In the genomic region with DNA sequence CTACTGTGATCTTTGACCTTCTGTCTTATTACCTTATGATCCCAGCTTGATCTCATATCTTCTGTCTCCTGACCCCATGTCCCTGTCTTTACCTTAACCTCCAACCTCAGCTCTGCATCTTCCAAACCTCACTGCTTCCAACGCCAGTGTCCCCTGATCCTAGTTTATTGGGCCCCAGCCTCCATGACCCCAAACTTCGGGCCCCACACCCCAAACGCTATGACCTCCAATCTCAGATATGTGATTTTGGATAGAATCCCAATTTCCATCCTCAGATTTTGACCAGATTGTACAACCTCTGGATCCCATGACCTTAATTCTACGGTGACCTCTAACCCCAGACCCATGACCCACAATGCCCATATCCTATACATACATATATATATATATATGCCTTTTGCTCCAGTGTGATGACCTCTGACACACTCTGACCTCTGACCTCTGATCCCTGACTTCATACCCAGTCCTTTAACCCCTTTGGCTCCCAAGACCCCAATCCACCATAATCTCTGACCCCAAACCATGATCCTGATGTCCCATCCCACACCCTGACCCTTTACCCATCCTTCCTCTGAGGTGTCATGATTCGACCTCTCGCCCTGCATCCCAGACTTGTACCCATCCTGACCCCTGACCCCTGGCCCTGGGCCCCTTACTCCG, we compare ENCODE assay signal across 34 cellular contexts. TPM values are rescaled to one million over a fixed set of nuclear protein-coding genes. Genes with fewer than 3 reads are reported as not detected.
"Had no signal": no experiment of that assay in that cellular context is flagged by ENCODE, and none has a peak within 500 bp of the region (broad histone marks: within the 10 kb centered on the region; RNA-seq: fewer than 3 reads in every experiment).

No MANE protein-coding gene starts in this region.

- H3K9me3 Mint-ChIP-seq: effector memory CD8-positive, alpha-beta T cell; mesothelial cell of epicardium; natural killer cell treated with Interleukin-12 subunit alpha and Interleukin-12 subunit beta and Interleukin-15 and Interleukin-18, amount 100 ng/mL, for 72 hours had no signal

- ATAC-seq: effector memory CD8-positive, alpha-beta T cell; heart right ventricle; left cardiac atrium; left lung; mucosa of descending colon; natural killer cell treated with Interleukin-12 subunit alpha and Interleukin-12 subunit beta and Interleukin-15 and Interleukin-18, amount 100 ng/mL, for 72 hours; psoas muscle; right cardiac atrium; stimulated activated memory B cell treated with anti-CD40 and anti-IgM and Interleukin-4, amounts not matched to agents 10 μg/mL and 1 μg/mL and 100 μg/mL, for 72 hours; stimulated activated naive CD8-positive, alpha-beta T cell treated with anti-CD3 and anti-CD28 coated beads, Interleukin-15, Interleukin-2, amounts not matched to agents 100 U/mL and 50 U/mL, for 24 hours had no signal

- H3K27me3 ChIP-seq: ovary had no signal

- H3K27ac ChIP-seq: esophagus squamous epithelium, heart right ventricle, left lung, ovary, psoas muscle, skin epidermis, spleen, thoracic aorta, tibial nerve, upper lobe of left lung, uterus had no signal

- H3K4me1 Mint-ChIP-seq: neural crest cell; stimulated activated memory B cell treated with anti-CD40 and anti-IgM and Interleukin-4, amounts not matched to agents 10 μg/mL and 1 μg/mL and 100 μg/mL, for 72 hours had no signal

- DNase-seq: cortex of kidney; effector memory CD8-positive, alpha-beta T cell; erythroblast; esophagus squamous epithelium; foreskin melanocyte; glutamatergic neuron; heart right ventricle; hippocampal formation; left cardiac atrium; left lung; mesenchymal stem cell; mucosa of descending colon; naive B cell; nucleus accumbens; ovary; psoas muscle; right cardiac atrium; spleen; stimulated activated CD4-positive, alpha-beta T cell treated with anti-CD3 and anti-CD28 coated beads, Interleukin-4, amount 100 ng/mL, for 4 hours; stimulated activated naive CD8-positive, alpha-beta T cell treated with anti-CD3 and anti-CD28 coated beads, Interleukin-15, Interleukin-2, amounts not matched to agents 100 U/mL and 50 U/mL, for 24 hours; substantia nigra; uterus had no signal

- H3K4me3 ChIP-seq: esophagus squamous epithelium, heart right ventricle, left lung, mucosa of descending colon, ovary, psoas muscle, skin epidermis, spleen, thoracic aorta, tibial nerve, upper lobe of left lung, uterus had no signal

- H3K4me3 Mint-ChIP-seq: effector memory CD8-positive, alpha-beta T cell; mesothelial cell of epicardium; naive B cell; natural killer cell treated with Interleukin-12 subunit alpha and Interleukin-12 subunit beta and Interleukin-15 and Interleukin-18, amount 100 ng/mL, for 72 hours; neural crest cell; stimulated activated memory B cell treated with anti-CD40 and anti-IgM and Interleukin-4, amounts not matched to agents 10 μg/mL and 1 μg/mL and 100 μg/mL, for 72 hours had no signal

- H3K36me3 ChIP-seq: esophagus squamous epithelium, heart right ventricle, left lung, ovary, spleen, thoracic aorta, tibial nerve, upper lobe of left lung, uterus had no signal

- H3K27ac Mint-ChIP-seq: effector memory CD8-positive, alpha-beta T cell; mesothelial cell of epicardium; natural killer cell treated with Interleukin-12 subunit alpha and Interleukin-12 subunit beta and Interleukin-15 and Interleukin-18, amount 100 ng/mL, for 72 hours; stimulated activated memory B cell treated with anti-CD40 and anti-IgM and Interleukin-4, amounts not matched to agents 10 μg/mL and 1 μg/mL and 100 μg/mL, for 72 hours had no signal

- H3K9me3 ChIP-seq: esophagus squamous epithelium, heart right ventricle, left lung, mucosa of descending colon, ovary, psoas muscle, spleen, thoracic aorta, upper lobe of left lung, uterus had no signal

- H3K4me1 ChIP-seq: left lung, psoas muscle, spleen, tibial nerve, upper lobe of left lung, uterus had no signal

- H3K36me3 Mint-ChIP-seq: mesothelial cell of epicardium; natural killer cell treated with Interleukin-12 subunit alpha and Interleukin-12 subunit beta and Interleukin-15 and Interleukin-18, amount 100 ng/mL, for 72 hours; stimulated activated memory B cell treated with anti-CD40 and anti-IgM and Interleukin-4, amounts not matched to agents 10 μg/mL and 1 μg/mL and 100 μg/mL, for 72 hours had no signal

RNA-seq across cellular contexts. Expression of gene KLK12, which starts 3.5 kb away (rescaled TPM):
- total RNA-seq: dermis microvascular lymphatic vessel endothelial cell; heart right ventricle; kidney epithelial cell; left cardiac atrium; lung microvascular endothelial cell; mesothelial cell of epicardium; natural killer cell treated with Interleukin-12 subunit alpha and Interleukin-12 subunit beta and Interleukin-15 and Interleukin-18, amount 100 ng/mL, for 72 hours; neural crest cell; ovary; psoas muscle; renal cortical epithelial cell; right cardiac atrium; spleen; thoracic aorta; tibial nerve; uterus had no signal
- polyA plus RNA-seq: heart right ventricle, ovary, psoas muscle, right cardiac atrium had no signal

RNA-seq across cellular contexts. Expression of gene KLK11, which starts 4.9 kb away (rescaled TPM):
- total RNA-seq: dermis microvascular lymphatic vessel endothelial cell; kidney epithelial cell; lung microvascular endothelial cell; mesothelial cell of epicardium; natural killer cell treated with Interleukin-12 subunit alpha and Interleukin-12 subunit beta and Interleukin-15 and Interleukin-18, amount 100 ng/mL, for 72 hours; neural crest cell; renal cortical epithelial cell; spleen had no signal

RNA-seq across cellular contexts. Expression of gene KLK10, which starts 11.8 kb away (rescaled TPM):
- total RNA-seq: lung microvascular endothelial cell; natural killer cell treated with Interleukin-12 subunit alpha and Interleukin-12 subunit beta and Interleukin-15 and Interleukin-18, amount 100 ng/mL, for 72 hours; neural crest cell; psoas muscle; spleen; thoracic aorta had no signal

RNA-seq across cellular contexts. Expression of gene KLK8, which starts 29.9 kb away (rescaled TPM):
- total RNA-seq: dermis microvascular lymphatic vessel endothelial cell; heart right ventricle; left lung; lung microvascular endothelial cell; mucosa of descending colon; natural killer cell treated with Interleukin-12 subunit alpha and Interleukin-12 subunit beta and Interleukin-15 and Interleukin-18, amount 100 ng/mL, for 72 hours; neural crest cell; psoas muscle; renal cortical epithelial cell; right cardiac atrium; spleen; thoracic aorta; upper lobe of left lung had no signal
- polyA plus RNA-seq: heart right ventricle had no signal

RNA-seq across cellular contexts. Expression of gene KLK13, which starts 33.5 kb away (rescaled TPM):
- total RNA-seq: dermis microvascular lymphatic vessel endothelial cell; lung microvascular endothelial cell; natural killer cell treated with Interleukin-12 subunit alpha and Interleukin-12 subunit beta and Interleukin-15 and Interleukin-18, amount 100 ng/mL, for 72 hours; neural crest cell; psoas muscle; renal cortical epithelial cell; right cardiac atrium; spleen; thoracic aorta; uterus had no signal
